In the genomic region with DNA sequence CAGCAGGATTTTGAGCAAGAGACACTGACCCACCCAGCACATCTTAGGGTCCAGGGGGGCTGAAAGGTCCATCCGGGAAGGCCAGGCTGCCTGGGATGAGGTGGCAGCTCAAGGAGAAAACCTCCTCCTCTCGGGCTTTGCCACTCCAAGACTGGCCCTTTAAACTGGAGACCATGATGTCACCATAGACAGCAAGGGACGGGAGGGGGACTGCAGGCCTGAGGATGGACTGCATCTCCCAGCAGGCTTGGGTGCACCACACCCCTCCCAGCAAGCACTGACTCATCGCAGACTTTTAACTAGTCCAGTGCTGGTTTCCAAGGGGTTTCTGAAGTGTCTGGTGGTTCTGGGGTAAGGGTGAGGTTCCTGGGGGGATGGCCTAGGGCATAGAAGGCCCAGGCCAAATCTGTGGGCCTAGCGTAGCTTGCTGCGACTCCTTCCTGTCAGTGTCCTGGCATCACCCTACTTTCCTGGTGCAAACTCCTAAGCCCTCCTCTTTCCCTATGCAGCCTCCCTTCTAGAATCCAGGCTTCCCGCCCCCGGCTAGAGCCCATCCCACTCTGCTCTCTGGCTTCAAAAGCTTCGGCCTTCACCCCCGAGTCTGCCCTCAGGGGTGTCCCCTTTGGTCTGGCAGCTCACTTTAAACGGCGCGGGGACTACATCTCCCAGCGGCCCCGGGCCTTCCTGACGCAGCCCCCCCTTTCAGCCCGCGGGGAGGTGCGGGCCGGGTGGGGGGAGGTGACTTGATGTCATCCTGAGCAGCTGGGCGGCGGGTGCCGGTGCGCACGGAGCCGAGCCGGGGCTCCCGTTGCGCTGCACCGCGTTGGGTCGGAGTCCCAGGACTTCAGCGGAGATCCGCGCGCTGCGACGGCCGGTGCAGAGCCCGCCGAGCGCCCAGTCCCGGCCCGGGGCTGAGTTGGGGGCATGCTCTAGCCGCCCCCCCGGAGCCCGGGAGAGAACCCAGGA, we compare ENCODE assay signal across 8 cellular contexts. TPM values are rescaled to one million over a fixed set of nuclear protein-coding genes. Genes with fewer than 3 reads are reported as not detected.
A peak's percentile ranks its signal among the peaks of the same experiment; 100 is the strongest.
DNase-seq lines count a peak whose midpoint lies in the region; ATAC-seq and TF ChIP-seq lines count a peak whose summit lies in the region.

TSS of gene PPP2R5B (plus strand) at position 746 of the 966 bp plus-strand sequence. CDS start 1,046 bp downstream, outside the sequence.

- peak; percentile 86 for ATAC-seq in GM19438 (IDR thresholded peaks at IDR 0.05; ENCODE audit: low read depth, unreplicated experiment)
- peak; percentile 49 for ATAC-seq in HG03575 (IDR thresholded peaks at IDR 0.05; ENCODE audit: extremely low read depth, insufficient number of reproducible peaks, low FRiP score, unreplicated experiment)
- peak; percentile 98 for ATAC-seq in left lung

- no peaks in the 10 kb centered on the region for H3K9me3 ChIP-seq in left lung

- H3K4me3 ChIP-seq in left lung: peak within 1 kb of the TSS; percentile 69 to 95

- H3K4me1 ChIP-seq in left lung: peaks cover 10 to 27% of the 10 kb centered on the region in 2 donors

- intact Hi-C loops in left lung (cut with DNase I): no loop called here

- no peaks in the 10 kb centered on the region for H3K27me3 ChIP-seq in left lung

- H3K27ac ChIP-seq in left lung: peak within 1 kb of the TSS; percentile 89 to 91

- H3K36me3 ChIP-seq in left lung: peaks cover 0 to 26% of the 10 kb centered on the region in 2 donors

- TF ChIP-seq CTCF in left lung (IDR thresholded peaks at IDR 0.05): no peak

- peak; percentile 74 to 98 (median 92) for DNase-seq in C1 segment of cervical spinal cord (lab: John Stamatoyannopoulos, UW)
- peak; percentile 88 for DNase-seq in NCI-H82 (lab: John Stamatoyannopoulos, UW)
- peak; percentile 88 to 89 for DNase-seq in activated CD4-positive, alpha-beta T cell treated with anti-CD3 and anti-CD28 coated beads, Interleukin-2, amount 50 U/mL, for 48 hours
- peak; percentile 76 to 95 for DNase-seq in dermis microvascular lymphatic vessel endothelial cell (ENCODE audit: low read depth in 2 of 2)
- DNase-seq in left lung: peak; percentile 94 to 96
- peak; percentile 85 for DNase-seq in stimulated activated CD4-positive, alpha-beta T cell treated with anti-CD3 and anti-CD28 coated beads, Interleukin-2, amount 100 ng/mL, for 4 hours (ENCODE audit: low read depth)

RNA-seq across cellular contexts. Expression of gene PPP2R5B, which starts in this region (rescaled TPM):
- total RNA-seq in dermis microvascular lymphatic vessel endothelial cell (6.0 and 11.1 TPM in 2 replicates), left lung (10 to 100 TPM; 24.4 to 29.9 TPM)

Comparison
In these comparisons a context has a peak if more than half of its experiments do, and no peak if none do; other contexts are left out.
1. Peak in every context shown above with its lines: DNase-seq, ATAC-seq, H3K4me3 ChIP-seq and H3K27ac ChIP-seq.